13 cellular contexts compared by ENCODE assay signal in the genomic region with DNA sequence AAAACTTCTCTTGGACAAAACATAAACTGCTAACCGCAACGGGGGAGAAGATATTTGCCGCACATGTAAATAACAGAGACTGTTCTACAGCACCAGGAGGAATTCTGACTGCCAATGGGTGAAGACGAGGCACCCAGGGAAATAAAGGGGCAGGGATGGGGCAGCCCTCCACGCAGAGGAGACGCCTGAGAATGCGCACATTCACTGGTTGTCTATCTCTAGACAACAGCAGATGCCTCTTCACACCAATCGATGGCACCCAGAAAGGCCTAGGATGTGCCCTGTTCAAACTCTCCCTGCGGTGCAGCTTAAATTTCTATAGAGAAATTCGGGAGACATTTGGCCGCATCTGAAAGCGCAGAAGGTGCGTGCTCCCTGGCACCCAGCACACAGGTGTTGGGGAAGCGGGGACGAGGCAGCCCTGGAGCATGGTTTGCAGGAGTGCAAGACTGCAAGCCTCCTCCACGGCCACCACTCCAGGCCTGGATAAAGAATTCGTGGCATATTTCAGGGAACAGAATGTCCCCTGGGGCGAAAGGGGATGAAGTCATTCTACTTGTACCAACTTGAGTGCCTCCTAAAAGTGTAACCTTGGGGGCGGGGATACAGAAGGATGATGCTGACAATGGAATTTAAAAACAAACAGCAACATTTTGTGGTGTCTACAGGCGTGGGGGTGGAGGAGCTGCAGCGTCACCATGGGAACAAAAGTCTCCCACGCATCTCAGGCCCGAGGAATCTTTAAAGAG. TPM values are rescaled to one million over a fixed set of nuclear protein-coding genes. Genes with fewer than 3 reads are reported as not detected.
A peak's percentile ranks its signal among the peaks of the same experiment; 100 is the strongest.
DNase-seq lines count a peak whose midpoint lies in the region; ATAC-seq and TF ChIP-seq lines count a peak whose summit lies in the region.
"Had no signal": no experiment of that assay in that cellular context is flagged by ENCODE, and none has a peak within 500 bp of the region (broad histone marks: within the 10 kb centered on the region; RNA-seq: fewer than 3 reads in every experiment).

No MANE protein-coding gene starts in this region.

- no peaks in the 10 kb centered on the region for H3K36me3 Mint-ChIP-seq in glutamatergic neuron (ENCODE audit: unreplicated experiment)

- DNase-seq in HT1080 (ENCODE audit: low read depth) (peak; percentile 29), T1000 (lab: John Stamatoyannopoulos, UW) (peak; percentile 81), glutamatergic neuron (peak; percentile 38), skeletal muscle cell (ENCODE audit: low read depth) (peak; percentile 60)
- DNase-seq: COR-L47; HCEC 1CT; NCI-H526 treated with DMSO at 0.1 percent for 48 hours; occipital lobe; stimulated activated CD4-positive, alpha-beta T cell treated with anti-CD3 and anti-CD28 coated beads, Interleukin-2, amount 100 ng/mL, for 24 hours; stimulated activated naive CD4-positive, alpha-beta T cell treated with Interleukin-2 at 50 U/mL for 16 hours had no signal

- H3K27me3 Mint-ChIP-seq in glutamatergic neuron (ENCODE audit: unreplicated experiment), result peaks cover 23% of the 10 kb centered on the region

- peaks cover 9% of the 10 kb centered on the region for H3K9me3 Mint-ChIP-seq in glutamatergic neuron (ENCODE audit: unreplicated experiment)

- peaks cover 38% of the 10 kb centered on the region for H3K4me1 Mint-ChIP-seq in glutamatergic neuron (ENCODE audit: low read depth, unreplicated experiment)

- no peak for ATAC-seq in HG02852 (IDR thresholded peaks at IDR 0.05; ENCODE audit: unreplicated experiment)
- ATAC-seq in GM21825 (IDR thresholded peaks at IDR 0.05; ENCODE audit: unreplicated experiment), result no peak
- ATAC-seq in HG03108 (IDR thresholded peaks at IDR 0.05; ENCODE audit: unreplicated experiment), result no peak

- H3K4me3 Mint-ChIP-seq in glutamatergic neuron (ENCODE audit: unreplicated experiment), result peak overlapping the region; percentile 95

- no peak for TF ChIP-seq CTCF in glutamatergic neuron (IDR thresholded peaks at IDR 0.05; ENCODE audit: partially characterized antibody, unreplicated experiment)

- H3K27ac Mint-ChIP-seq in glutamatergic neuron (ENCODE audit: unreplicated experiment), result peak overlapping the region; percentile 75

- no peak overlapping the region for H3K4me3 ChIP-seq in skeletal muscle cell (ENCODE audit: low read depth, low read length)

RNA-seq across cellular contexts. Expression of gene IRX2, which starts 6.3 kb away (rescaled TPM):
- 10.8 and 11.4 TPM in 2 replicates for total RNA-seq in HT1080 (2014; rRNA removed; shearing (Covaris generic))
- 8.0 and 8.7 TPM in 2 replicates for polyA plus RNA-seq in HT1080 (2015; cell fraction: cytosol; rRNA removed)
- 8.9 TPM in 2 replicates for polyA plus RNA-seq in HT1080 (2015; cell fraction: nucleus; rRNA removed)
- total RNA-seq in glutamatergic neuron (ENCODE audit: unreplicated experiment), result 60.7 TPM
- total RNA-seq: occipital lobe had no signal

Comparison
In these comparisons a context has a peak if more than half of its experiments do, and no peak if none do; other contexts are left out.
1. DNase-seq: peak in every context shown above with its lines; median percentile 81 in T1000; 60 in skeletal muscle cell; 38 in glutamatergic neuron; 29 in HT1080.